Comparison of ENCODE assay signal across 8 cellular contexts in genomic region chr19:45643024-45643926, GRCh38. TPM values are rescaled to one million over a fixed set of nuclear protein-coding genes. Genes with fewer than 3 reads are reported as not detected.
DNase-seq lines count a peak whose midpoint lies in the region; ATAC-seq and TF ChIP-seq lines count a peak whose summit lies in the region.

No MANE protein-coding gene starts in this region.

- peak; percentile 26 for ATAC-seq in GM21576 (IDR thresholded peaks at IDR 0.05; ENCODE audit: unreplicated experiment)
- ATAC-seq in activated naive CD8-positive, alpha-beta T cell treated with anti-CD3 and anti-CD28 coated beads, Interleukin-2, amount 10 ng/mL, durations not matched to agents 7 days and 5 days (ENCODE audit: low read depth), result no peak

- no peak for TF ChIP-seq POLR2A in uterus (IDR thresholded peaks at IDR 0.05)

- H3K27me3 ChIP-seq in BLaER1 treated with 17β-estradiol and CSF1 and Interleukin-3, amounts not matched to agents 10 nM and 100 nM, result peaks cover 26 to 35% (median 32%) of the 10 kb centered on the region in 11 experiments
- peaks cover 0 to 6% of the 10 kb centered on the region in 2 donors for H3K27me3 ChIP-seq in uterus

- H4K20me1 ChIP-seq in BLaER1 treated with 17β-estradiol and CSF1 and Interleukin-3, amounts not matched to agents 10 nM and 100 nM, result peaks cover 0 to 12% (median 0%) of the 10 kb centered on the region in 11 experiments; a peak in 3 of 22 replicates

- peaks cover 40 to 67% (median 60%) of the 10 kb centered on the region in 10 experiments for H3K4me1 ChIP-seq in BLaER1 treated with 17β-estradiol and CSF1 and Interleukin-3, amounts not matched to agents 10 nM and 100 nM
- peaks cover 0 to 8% of the 10 kb centered on the region in 2 donors for H3K4me1 ChIP-seq in uterus

- H3K27me3 Mint-ChIP-seq in activated naive CD8-positive, alpha-beta T cell treated with anti-CD3 and anti-CD28 coated beads, Interleukin-2, amount 10 ng/mL, durations not matched to agents 7 days and 5 days, result peaks cover 3% of the 10 kb centered on the region

- peak; percentile 89 to 96 (median 92) for TF ChIP-seq CTCF in uterus (IDR thresholded peaks at IDR 0.05)

- POLR2A ChIA-PET in activated naive CD8-positive, alpha-beta T cell treated with anti-CD3 and anti-CD28 coated beads, Interleukin-2, amount 10 ng/mL, durations not matched to agents 7 days and 5 days (lab: Charles Lee), result interaction anchor here (0.6 to 3.6 kb wide), 10 partner anchors 36 to 213 kb away, joined by 3 to 19 read pairs (median 9); partner anchors contain the start of genes OPA3 and VASP

- peaks cover 38% of the 10 kb centered on the region for H3K4me1 Mint-ChIP-seq in activated naive CD8-positive, alpha-beta T cell treated with anti-CD3 and anti-CD28 coated beads, Interleukin-2, amount 10 ng/mL, durations not matched to agents 7 days and 5 days

- H3K4me3 ChIP-seq in BLaER1 treated with 17β-estradiol and CSF1 and Interleukin-3, amounts not matched to agents 10 nM and 100 nM, result peak overlapping the region; percentile 15 to 60 (median 50); a peak in 19 of 20 replicates
- H3K4me3 ChIP-seq in uterus, result no peak overlapping the region

- peak overlapping the region in 10 of 11 experiments; percentile 18 to 76 (median 52); a peak in 14 of 22 replicates for H3K9ac ChIP-seq in BLaER1 treated with 17β-estradiol and CSF1 and Interleukin-3, amounts not matched to agents 10 nM and 100 nM

- no peaks in the 10 kb centered on the region for H3K36me3 ChIP-seq in BLaER1 treated with 17β-estradiol and CSF1 and Interleukin-3, amounts not matched to agents 10 nM and 100 nM
- no peaks in the 10 kb centered on the region for H3K36me3 ChIP-seq in uterus

- H3K27ac Mint-ChIP-seq in activated naive CD8-positive, alpha-beta T cell treated with anti-CD3 and anti-CD28 coated beads, Interleukin-2, amount 10 ng/mL, durations not matched to agents 7 days and 5 days, result peak overlapping the region; percentile 84

- intact Hi-C loops in cardiac septum (cut with DNase I) (loop anchor here (1.0 to 10.0 kb wide), 5 partner anchors 36 to 218 kb away; partner anchors contain the start of genes ERCC1 and OPA3), posterior vena cava (cut with DNase I) (loop anchor here in 1 of 2 donors (2.0 to 10.0 kb wide), 2 partner anchors 36 to 118 kb away; no protein-coding TSS in a partner anchor), uterus (cut with DNase I; ENCODE audit: low total_unique reads) (loop anchor here (5.0 kb wide), 2 partner anchors 41 to 121 kb away; partner anchors contain the start of gene GPR4)

- peak overlapping the region; percentile 73 for H3K4me3 Mint-ChIP-seq in activated naive CD8-positive, alpha-beta T cell treated with anti-CD3 and anti-CD28 coated beads, Interleukin-2, amount 10 ng/mL, durations not matched to agents 7 days and 5 days

- DNase-seq in NCI-H1436 (lab: John Stamatoyannopoulos, UW) (peak; percentile 73), SW480 (ENCODE audit: low spot score) (peak; percentile 87), cardiac septum (ENCODE audit: low spot score) (peak; percentile 94), posterior vena cava (ENCODE audit: low spot score) (peak; percentile 95), uterus (peak; percentile 68 to 76)
- peak; percentile 95 for DNase-seq in activated naive CD8-positive, alpha-beta T cell treated with anti-CD3 and anti-CD28 coated beads, Interleukin-2, amount 10 ng/mL, durations not matched to agents 7 days and 5 days

- no peaks in the 10 kb centered on the region for H3K9me3 Mint-ChIP-seq in activated naive CD8-positive, alpha-beta T cell treated with anti-CD3 and anti-CD28 coated beads, Interleukin-2, amount 10 ng/mL, durations not matched to agents 7 days and 5 days

- H3K36me3 Mint-ChIP-seq in activated naive CD8-positive, alpha-beta T cell treated with anti-CD3 and anti-CD28 coated beads, Interleukin-2, amount 10 ng/mL, durations not matched to agents 7 days and 5 days, result peaks cover 2% of the 10 kb centered on the region

- peak overlapping the region; percentile 86 to 96 (median 91) for H3K4me2 ChIP-seq in BLaER1 treated with 17β-estradiol and CSF1 and Interleukin-3, amounts not matched to agents 10 nM and 100 nM

- no peaks in the 10 kb centered on the region for H3K9me3 ChIP-seq in BLaER1 treated with 17β-estradiol and CSF1 and Interleukin-3, amounts not matched to agents 10 nM and 100 nM (replicated peaks in 1 of 11)
- H3K9me3 ChIP-seq in uterus, result no peaks in the 10 kb centered on the region

- H3K27ac ChIP-seq in BLaER1 treated with 17β-estradiol and CSF1 and Interleukin-3, amounts not matched to agents 10 nM and 100 nM, result peak overlapping the region in 4 of 11 experiments; percentile 56 to 83 (median 72); a peak in 7 of 22 replicates
- no peak overlapping the region for H3K27ac ChIP-seq in uterus

RNA-seq across cellular contexts. Expression of gene EML2, which starts 4.1 kb away (rescaled TPM):
- 10 to 100 TPM; 93.1 to 94.2 TPM for total RNA-seq in activated naive CD8-positive, alpha-beta T cell treated with anti-CD3 and anti-CD28 coated beads, Interleukin-2, amount 10 ng/mL, durations not matched to agents 7 days and 5 days
- total RNA-seq in cardiac septum (45.8 TPM), posterior vena cava (10 to 100 TPM; 20.7 to 26.7 TPM), uterus (10 to 100 TPM in 2 of 4 donors, 1 to 10 TPM in 2; 1.2 to 18.4 (median 11.6) TPM)

RNA-seq across cellular contexts. Expression of gene GIPR, which starts 24.7 kb away (rescaled TPM):
- total RNA-seq in activated naive CD8-positive, alpha-beta T cell treated with anti-CD3 and anti-CD28 coated beads, Interleukin-2, amount 10 ng/mL, durations not matched to agents 7 days and 5 days, result 10 to 100 TPM; 18.4 to 19.3 TPM
- total RNA-seq in cardiac septum (6.9 TPM), posterior vena cava (under 1 TPM in 1 of 2 donors, not detected in 1; 0.38 TPM), uterus (under 1 TPM in 1 of 4 donors, not detected in 3; 0.98 TPM)

RNA-seq across cellular contexts. Expression of gene GPR4, which starts 41.3 kb away (rescaled TPM):
- not detected for total RNA-seq in activated naive CD8-positive, alpha-beta T cell treated with anti-CD3 and anti-CD28 coated beads, Interleukin-2, amount 10 ng/mL, durations not matched to agents 7 days and 5 days
- total RNA-seq in cardiac septum, result 6.9 TPM
- 10 to 100 TPM in 1 of 2 donors, 1 to 10 TPM in 1; 5.1 to 11.1 TPM for total RNA-seq in posterior vena cava
- 10 to 100 TPM in 1 of 4 donors, 1 to 10 TPM in 2, under 1 TPM in 1; 0.62 to 13.5 (median 6.6) TPM for total RNA-seq in uterus

RNA-seq across cellular contexts. Expression of gene SNRPD2, which starts 48.5 kb away (rescaled TPM):
- total RNA-seq in activated naive CD8-positive, alpha-beta T cell treated with anti-CD3 and anti-CD28 coated beads, Interleukin-2, amount 10 ng/mL, durations not matched to agents 7 days and 5 days, result 100 to 1,000 TPM; 520 to 523 TPM
- total RNA-seq in cardiac septum (210 TPM), posterior vena cava (100 to 1,000 TPM; 244 to 250 TPM), uterus (100 to 1,000 TPM in 3 of 4 donors, 10 to 100 TPM in 1; 96.0 to 386 (median 310) TPM)

RNA-seq across cellular contexts. Expression of gene QPCTL, which starts 49.2 kb away (rescaled TPM):
- total RNA-seq in activated naive CD8-positive, alpha-beta T cell treated with anti-CD3 and anti-CD28 coated beads, Interleukin-2, amount 10 ng/mL, durations not matched to agents 7 days and 5 days, result 1 to 10 TPM; 9.3 to 9.7 TPM
- total RNA-seq in cardiac septum (2.6 TPM), posterior vena cava (1 to 10 TPM; 3.1 to 4.5 TPM), uterus (10 to 100 TPM in 1 of 4 donors, 1 to 10 TPM in 2, not detected in 1; 6.5 to 18.2 (median 9.5) TPM)

Comparison
In these comparisons a context has a peak if more than half of its experiments do, and no peak if none do; other contexts are left out.
1. H3K4me3 ChIP-seq: peak in BLaER1 treated with 17β-estradiol and CSF1 and Interleukin-3, amounts not matched to agents 10 nM and 100 nM (10 of 10); none in uterus (0 of 2).
2. Peak in every context shown above with its lines, with median percentiles within 50 percentile points of each other: DNase-seq.